ENCODE assay signal across 11 cellular contexts in genomic region chr17:49994085-49995054, GRCh38. TPM values are rescaled to one million over a fixed set of nuclear protein-coding genes. Genes with fewer than 3 reads are reported as not detected.
DNase-seq lines count a peak whose midpoint lies in the region; ATAC-seq and TF ChIP-seq lines count a peak whose summit lies in the region.
"Had no signal": no experiment of that assay in that cellular context is flagged by ENCODE, and none has a peak within 500 bp of the region (broad histone marks: within the 10 kb centered on the region; RNA-seq: fewer than 3 reads in every experiment).

No MANE protein-coding gene starts in this region.

- H3K27ac ChIP-seq in SK-N-MC (no peak overlapping the region), skeletal muscle tissue (ENCODE audit: low read depth, low read length) (no peak overlapping the region)
- H3K27ac ChIP-seq: C4-2B had no signal

- TF ChIP-seq CTCF in fibroblast of the aortic adventitia (IDR thresholded peaks at IDR 0.05; ENCODE audit: insufficient read depth, low read length): no peak
- no peak for TF ChIP-seq CTCF in mucosa of descending colon (IDR thresholded peaks at IDR 0.05)

- H3K27me3 ChIP-seq in skeletal muscle tissue (ENCODE audit: control insufficient read depth in 3 of 3, insufficient read depth in 3 of 3, low read length in 3 of 3): peaks cover 79 to 91% (median 83%) of the 10 kb centered on the region in 3 donors

- H3K9me3 ChIP-seq in SK-N-MC (ENCODE audit: low read depth, low read length) (no peaks in the 10 kb centered on the region), skeletal muscle tissue (ENCODE audit: control insufficient read depth in 3 of 3, low read length in 3 of 3) (no peaks in the 10 kb centered on the region), mucosa of descending colon (no peaks in the 10 kb centered on the region)

- H3K4me1 ChIP-seq in skeletal muscle tissue (ENCODE audit: control insufficient read depth in 3 of 3, insufficient read depth in 3 of 3, low read length in 3 of 3) (peaks cover 18 to 39% (median 29%) of the 10 kb centered on the region in 3 donors), mucosa of descending colon (ENCODE audit: low read depth) (peaks cover 19% of the 10 kb centered on the region)

- H3K36me3 ChIP-seq in SK-N-MC (ENCODE audit: insufficient read depth, low read length) (no peaks in the 10 kb centered on the region), skeletal muscle tissue (ENCODE audit: control insufficient read depth in 3 of 3, insufficient read depth in 3 of 3, low read length in 3 of 3) (no peaks in the 10 kb centered on the region), mucosa of descending colon (ENCODE audit: low read depth) (no peaks in the 10 kb centered on the region)

- intact Hi-C loops in mucosa of descending colon (cut with DNase I, micrococcal nuclease): loop anchor here (5.0 to 10.0 kb wide), 2 partner anchors 117 to 430 kb away; no protein-coding TSS in a partner anchor

- peak overlapping the region; percentile 31 for H3K9ac ChIP-seq in SK-N-MC (ENCODE audit: insufficient read length)
- H3K9ac ChIP-seq in skeletal muscle tissue (ENCODE audit: low read depth in 1 of 3, low read length in 3 of 3): peak overlapping the region in 2 of 3 donors; percentile 11 to 76

- ATAC-seq in mucosa of descending colon (no peak), HG03442 (IDR thresholded peaks at IDR 0.05; ENCODE audit: unreplicated experiment) (no peak)
- ATAC-seq: K562 had no signal

- peak overlapping the region; percentile 79 for H3K4me3 ChIP-seq in SK-N-MC
- peak overlapping the region; percentile 44 for H3K4me3 ChIP-seq in fibroblast of the aortic adventitia (ENCODE audit: low read depth, low read length)
- peak overlapping the region; percentile 5 to 50 (median 45) for H3K4me3 ChIP-seq in skeletal muscle tissue (ENCODE audit: low read length in 3 of 3)
- H3K4me3 ChIP-seq in mucosa of descending colon: no peak overlapping the region
- H3K4me3 ChIP-seq: K562 had no signal

- DNase-seq in NCI-H1105 treated with DMSO at 0.1 percent for 48 hours (lab: John Stamatoyannopoulos, UW) (peak; percentile 19), NCI-H1105 (lab: John Stamatoyannopoulos, UW) (no peak), SK-N-MC (ENCODE audit: low read depth, low spot score) (no peak), fibroblast of the aortic adventitia (ENCODE audit: low read depth) (no peak), mucosa of descending colon (no peak), retina (no peak)

RNA-seq across cellular contexts. Expression of gene DLX3, which starts 0.7 kb away (rescaled TPM):
- total RNA-seq in fibroblast of the aortic adventitia (ENCODE audit: low replicate concordance): not detected in 2 replicates
- total RNA-seq in skeletal muscle tissue: not detected
- under 1 TPM in 1 of 3 donors, not detected in 2; 0.22 TPM for total RNA-seq in mucosa of descending colon
- total RNA-seq: dermis microvascular lymphatic vessel endothelial cell, K562 had no signal

RNA-seq across cellular contexts. Expression of gene DLX4, which starts 25.4 kb away (rescaled TPM):
- total RNA-seq in fibroblast of the aortic adventitia (ENCODE audit: low replicate concordance): not detected in 2 replicates
- not detected for total RNA-seq in skeletal muscle tissue
- total RNA-seq in mucosa of descending colon: under 1 TPM; 0.14 to 0.60 (median 0.24) TPM
- total RNA-seq: dermis microvascular lymphatic vessel endothelial cell had no signal
